Comparison of ENCODE assay signal across 10 cellular contexts in the genomic region with DNA sequence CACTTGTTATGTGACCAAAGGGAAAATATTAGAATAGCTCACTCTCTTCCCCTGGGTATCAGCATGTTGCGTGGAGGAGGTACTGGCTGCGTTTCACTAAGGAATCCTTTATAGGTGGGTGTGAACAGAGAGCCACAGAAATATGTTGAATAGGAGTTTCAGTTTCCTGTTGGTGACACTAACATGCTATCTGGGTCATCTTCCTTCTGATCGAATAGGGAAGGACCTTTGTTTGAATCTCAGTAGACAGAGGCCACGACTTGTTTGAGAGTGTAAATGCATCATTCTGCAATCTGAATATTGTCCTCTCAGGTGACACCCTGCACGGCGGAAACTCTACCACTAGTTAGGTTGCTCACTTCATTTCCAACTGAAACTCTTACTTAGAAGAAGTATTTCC.
DNase-seq lines count a peak whose midpoint lies in the region; ATAC-seq and TF ChIP-seq lines count a peak whose summit lies in the region.
"Had no signal": no experiment of that assay in that cellular context is flagged by ENCODE, and none has a peak within 500 bp of the region (broad histone marks: within the 10 kb centered on the region; RNA-seq: fewer than 3 reads in every experiment).

No MANE protein-coding gene starts in this region.

- TF ChIP-seq POLR2A in gastroesophageal sphincter (IDR thresholded peaks at IDR 0.05), result no peak

- H3K4me1 ChIP-seq in upper lobe of right lung (peaks cover 14% of the 10 kb centered on the region), gastroesophageal sphincter (peaks cover 6 to 52% (median 12%) of the 10 kb centered on the region in 3 donors)

- DNase-seq in stimulated activated CD4-positive, alpha-beta T cell treated with anti-CD3 and anti-CD28 coated beads, Interleukin-1b, Interleukin-23, amount 100 ng/mL, for 48 hours, result peak; percentile 22
- no peak for DNase-seq in stimulated activated CD4-positive, alpha-beta T cell treated with anti-CD3 and anti-CD28 coated beads, Interleukin-4, amount 100 ng/mL, for 4 hours
- DNase-seq in upper lobe of right lung (no peak), midbrain (lab: John Stamatoyannopoulos, UW) (no peak), SW480 (ENCODE audit: low spot score) (no peak)
- DNase-seq: NCI-H526 had no signal

- no peaks in the 10 kb centered on the region for H3K9me3 ChIP-seq in upper lobe of right lung
- no peaks in the 10 kb centered on the region for H3K9me3 ChIP-seq in gastroesophageal sphincter
- H3K9me3 ChIP-seq: neutrophil had no signal

- H3K27ac ChIP-seq in upper lobe of right lung, result no peak overlapping the region
- no peak overlapping the region for H3K27ac ChIP-seq in gastroesophageal sphincter
- H3K27ac ChIP-seq: neutrophil had no signal

- H3K4me3 ChIP-seq in upper lobe of right lung (no peak overlapping the region), gastroesophageal sphincter (no peak overlapping the region)

- H3K27me3 ChIP-seq in upper lobe of right lung (no peaks in the 10 kb centered on the region), gastroesophageal sphincter (no peaks in the 10 kb centered on the region)
- H3K27me3 ChIP-seq: neutrophil had no signal

- 71 to 77% methylated on average over 5 to 6 of the region's 6 CpGs for WGBS in gastroesophageal sphincter (ENCODE audit: low coverage in 1 of 2), 2 donors

- intact Hi-C loops in upper lobe of right lung (cut with DNase I), result no loop called here

- ATAC-seq in HG02588 (IDR thresholded peaks at IDR 0.05; ENCODE audit: unreplicated experiment), result peak; percentile 69
- ATAC-seq in HG03460 (IDR thresholded peaks at IDR 0.05; ENCODE audit: unreplicated experiment), result peak; percentile 78
- ATAC-seq in upper lobe of right lung, result peak; percentile 47
- ATAC-seq in gastroesophageal sphincter, result no peak

- H3K36me3 ChIP-seq in upper lobe of right lung (no peaks in the 10 kb centered on the region), gastroesophageal sphincter (no peaks in the 10 kb centered on the region)
- H3K36me3 ChIP-seq: neutrophil had no signal

- no peak for TF ChIP-seq EP300 in gastroesophageal sphincter (IDR thresholded peaks at IDR 0.05)

- no peak for TF ChIP-seq CTCF in upper lobe of right lung (IDR thresholded peaks at IDR 0.05)
- no peak for TF ChIP-seq CTCF in gastroesophageal sphincter (IDR thresholded peaks at IDR 0.05)
